Comparison of ENCODE assay signal across 34 cellular contexts in genomic region chr2:111207892-111208291, GRCh38.
"Had no signal": no experiment of that assay in that cellular context is flagged by ENCODE, and none has a peak within 500 bp of the region (broad histone marks: within the 10 kb centered on the region; RNA-seq: fewer than 3 reads in every experiment).

No MANE protein-coding gene starts in this region.

- H3K4me3 Mint-ChIP-seq: activated CD8-positive, alpha-beta memory T cell treated with anti-CD3 and anti-CD28 coated beads, Interleukin-2, amount 10 ng/mL, durations not matched to agents 7 days and 5 days; activated CD8-positive, alpha-beta T cell treated with anti-CD3 and anti-CD28 coated beads, Interleukin-2, amount 10 ng/mL, durations not matched to agents 7 days and 5 days; activated naive CD8-positive, alpha-beta T cell; brain; effector memory CD8-positive, alpha-beta T cell; nephron progenitor cell; stimulated activated naive B cell treated with anti-CD40 and anti-IgM and Interleukin-4, amounts not matched to agents 10 μg/mL and 1 μg/mL and 100 μg/mL, for 72 hours; T-helper 17 cell had no signal

- H3K27me3 Mint-ChIP-seq: activated naive CD8-positive, alpha-beta T cell; effector memory CD8-positive, alpha-beta T cell; stimulated activated naive B cell treated with anti-CD40 and anti-IgM and Interleukin-4, amounts not matched to agents 10 μg/mL and 1 μg/mL and 100 μg/mL, for 72 hours had no signal

- H3K9me3 Mint-ChIP-seq: effector memory CD8-positive, alpha-beta T cell had no signal

- ATAC-seq: effector memory CD8-positive, alpha-beta T cell; gastroesophageal sphincter; left lung; lower lobe of right lung; T-helper 17 cell had no signal

- H3K27ac ChIP-seq: adrenal gland, ascending aorta, coronary artery, gastroesophageal sphincter, left lung, lower lobe of right lung, ovary, sigmoid colon, stomach, thyroid gland, upper lobe of left lung had no signal

- H3K27ac Mint-ChIP-seq: activated CD8-positive, alpha-beta memory T cell treated with anti-CD3 and anti-CD28 coated beads, Interleukin-2, amount 10 ng/mL, durations not matched to agents 7 days and 5 days; activated CD8-positive, alpha-beta T cell treated with anti-CD3 and anti-CD28 coated beads, Interleukin-2, amount 10 ng/mL, durations not matched to agents 7 days and 5 days; activated T-cell treated with anti-CD3 and anti-CD28 coated beads, Interleukin-2, amount 50 U/mL, for 72 hours; brain; effector memory CD8-positive, alpha-beta T cell; nephron progenitor cell; progenitor cell of endocrine pancreas; stimulated activated naive B cell treated with anti-CD40 and anti-IgM and Interleukin-4, amounts not matched to agents 10 μg/mL and 1 μg/mL and 100 μg/mL, for 72 hours; T-helper 17 cell had no signal

- DNase-seq: activated CD4-positive, alpha-beta T cell treated with anti-CD3 and anti-CD28 coated beads for 1 hour; activated CD8-positive, alpha-beta memory T cell treated with anti-CD3 and anti-CD28 coated beads, Interleukin-2, amount 10 ng/mL, durations not matched to agents 7 days and 5 days; activated CD8-positive, alpha-beta T cell treated with anti-CD3 and anti-CD28 coated beads, Interleukin-2, amount 10 ng/mL, durations not matched to agents 7 days and 5 days; activated effector memory CD4-positive, alpha-beta T cell treated with Interleukin-2 at 50 U/mL for 16 hours; activated naive CD4-positive, alpha-beta T cell treated with Interleukin-2 at 50 U/mL for 16 hours; activated T-cell treated with anti-CD3 and anti-CD28 coated beads for 4 hours; activated T-cell treated with anti-CD3 and anti-CD28 coated beads, Interleukin-2, amount 50 U/mL, for 72 hours; adrenal gland; effector memory CD8-positive, alpha-beta T cell; erythroblast; head of caudate nucleus; left lung; lower lobe of right lung; mesendoderm; nephron progenitor cell; ovary; retina; sigmoid colon; stimulated activated CD4-positive, alpha-beta T cell treated with anti-CD3 and anti-CD28 coated beads, Interleukin-1b, Interleukin-23, amount 100 ng/mL, for 48 hours; stimulated activated CD4-positive, alpha-beta T cell treated with anti-CD3 and anti-CD28 coated beads, Interleukin-4, amount 100 ng/mL, for 4 hours; stimulated activated CD8-positive, alpha-beta memory T cell treated with anti-CD3 and anti-CD28 coated beads, Interleukin-4, amount 100 ng/mL, for 48 hours; stimulated activated naive B cell treated with anti-CD40 and anti-IgM and Interleukin-4, amounts not matched to agents 10 μg/mL and 1 μg/mL and 100 μg/mL, for 72 hours; stomach; T-helper 17 cell; T1000; thyroid gland; upper lobe of left lung had no signal

- H3K4me3 ChIP-seq: adrenal gland, ascending aorta, coronary artery, gastroesophageal sphincter, left lung, lower lobe of right lung, ovary, sigmoid colon, smooth muscle cell, stomach, thyroid gland, upper lobe of left lung had no signal

- H3K4me2 ChIP-seq: smooth muscle cell had no signal

- H3K36me3 Mint-ChIP-seq: activated naive CD8-positive, alpha-beta T cell; brain had no signal

- H3K9me3 ChIP-seq: adrenal gland, ascending aorta, gastroesophageal sphincter, lower lobe of right lung, ovary, stomach, thyroid gland, upper lobe of left lung had no signal

- H3K36me3 ChIP-seq: adrenal gland, ascending aorta, gastroesophageal sphincter, left lung, lower lobe of right lung, ovary, sigmoid colon, stomach, thyroid gland, upper lobe of left lung had no signal

- H3K27me3 ChIP-seq: adrenal gland, ascending aorta, gastroesophageal sphincter, left lung, ovary, sigmoid colon, stomach, thyroid gland, upper lobe of left lung had no signal

- H3K4me1 Mint-ChIP-seq: brain, T-helper 17 cell had no signal

- H3K4me1 ChIP-seq: adrenal gland, ascending aorta, gastroesophageal sphincter, left lung, lower lobe of right lung, sigmoid colon, stomach, upper lobe of left lung had no signal
